In genomic region chr7:135929249-135929648, GRCh38 we compare ENCODE assay signal across 1 cellular context.
TF ChIP-seq lines count a peak whose summit lies in the region.

No MANE protein-coding gene starts in this region.

TF ChIP-seq in WTC11, 78 proteins besides CTCF, POLR2A, EP300 and RAD21 (continued from another document):
- TF ChIP-seq, protein P1, sequence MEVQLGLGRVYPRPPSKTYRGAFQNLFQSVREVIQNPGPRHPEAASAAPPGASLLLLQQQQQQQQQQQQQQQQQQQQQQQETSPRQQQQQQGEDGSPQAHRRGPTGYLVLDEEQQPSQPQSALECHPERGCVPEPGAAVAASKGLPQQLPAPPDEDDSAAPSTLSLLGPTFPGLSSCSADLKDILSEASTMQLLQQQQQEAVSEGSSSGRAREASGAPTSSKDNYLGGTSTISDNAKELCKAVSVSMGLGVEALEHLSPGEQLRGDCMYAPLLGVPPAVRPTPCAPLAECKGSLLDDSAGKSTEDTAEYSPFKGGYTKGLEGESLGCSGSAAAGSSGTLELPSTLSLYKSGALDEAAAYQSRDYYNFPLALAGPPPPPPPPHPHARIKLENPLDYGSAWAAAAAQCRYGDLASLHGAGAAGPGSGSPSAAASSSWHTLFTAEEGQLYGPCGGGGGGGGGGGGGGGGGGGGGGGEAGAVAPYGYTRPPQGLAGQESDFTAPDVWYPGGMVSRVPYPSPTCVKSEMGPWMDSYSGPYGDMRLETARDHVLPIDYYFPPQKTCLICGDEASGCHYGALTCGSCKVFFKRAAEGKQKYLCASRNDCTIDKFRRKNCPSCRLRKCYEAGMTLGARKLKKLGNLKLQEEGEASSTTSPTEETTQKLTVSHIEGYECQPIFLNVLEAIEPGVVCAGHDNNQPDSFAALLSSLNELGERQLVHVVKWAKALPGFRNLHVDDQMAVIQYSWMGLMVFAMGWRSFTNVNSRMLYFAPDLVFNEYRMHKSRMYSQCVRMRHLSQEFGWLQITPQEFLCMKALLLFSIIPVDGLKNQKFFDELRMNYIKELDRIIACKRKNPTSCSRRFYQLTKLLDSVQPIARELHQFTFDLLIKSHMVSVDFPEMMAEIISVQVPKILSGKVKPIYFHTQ (CRISPR knock-in tag; IDR thresholded peaks at IDR 0.05) = no peak
- TF ChIP-seq, protein P2, sequence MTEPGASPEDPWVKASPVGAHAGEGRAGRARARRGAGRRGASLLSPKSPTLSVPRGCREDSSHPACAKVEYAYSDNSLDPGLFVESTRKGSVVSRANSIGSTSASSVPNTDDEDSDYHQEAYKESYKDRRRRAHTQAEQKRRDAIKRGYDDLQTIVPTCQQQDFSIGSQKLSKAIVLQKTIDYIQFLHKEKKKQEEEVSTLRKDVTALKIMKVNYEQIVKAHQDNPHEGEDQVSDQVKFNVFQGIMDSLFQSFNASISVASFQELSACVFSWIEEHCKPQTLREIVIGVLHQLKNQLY (CRISPR knock-in tag; IDR thresholded peaks at IDR 0.05) = no peak
- no peak for TF ChIP-seq GABPB1 (CRISPR knock-in tag; IDR thresholded peaks at IDR 0.05)
- no peak for TF ChIP-seq ELF4 (CRISPR knock-in tag; IDR thresholded peaks at IDR 0.05; ENCODE audit: low read depth)
- no peak for TF ChIP-seq E2F1 (CRISPR knock-in tag; IDR thresholded peaks at IDR 0.05)
- TF ChIP-seq SMAD3 (CRISPR knock-in tag; IDR thresholded peaks at IDR 0.05; ENCODE audit: borderline replicate concordance) = no peak
- no peak for TF ChIP-seq HMGXB4 (CRISPR knock-in tag; IDR thresholded peaks at IDR 0.05)
- no peak for TF ChIP-seq JUN (CRISPR knock-in tag; IDR thresholded peaks at IDR 0.05)
- no peak for TF ChIP-seq TP53 (CRISPR knock-in tag; IDR thresholded peaks at IDR 0.05)
- no peak for TF ChIP-seq ZNF671 (CRISPR knock-in tag; IDR thresholded peaks at IDR 0.05)
- TF ChIP-seq, protein P3, sequence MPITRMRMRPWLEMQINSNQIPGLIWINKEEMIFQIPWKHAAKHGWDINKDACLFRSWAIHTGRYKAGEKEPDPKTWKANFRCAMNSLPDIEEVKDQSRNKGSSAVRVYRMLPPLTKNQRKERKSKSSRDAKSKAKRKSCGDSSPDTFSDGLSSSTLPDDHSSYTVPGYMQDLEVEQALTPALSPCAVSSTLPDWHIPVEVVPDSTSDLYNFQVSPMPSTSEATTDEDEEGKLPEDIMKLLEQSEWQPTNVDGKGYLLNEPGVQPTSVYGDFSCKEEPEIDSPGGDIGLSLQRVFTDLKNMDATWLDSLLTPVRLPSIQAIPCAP (CRISPR knock-in tag; IDR thresholded peaks at IDR 0.05) = no peak
- no peak for TF ChIP-seq CREB1 (CRISPR knock-in tag; IDR thresholded peaks at IDR 0.05)
